In the genomic region with DNA sequence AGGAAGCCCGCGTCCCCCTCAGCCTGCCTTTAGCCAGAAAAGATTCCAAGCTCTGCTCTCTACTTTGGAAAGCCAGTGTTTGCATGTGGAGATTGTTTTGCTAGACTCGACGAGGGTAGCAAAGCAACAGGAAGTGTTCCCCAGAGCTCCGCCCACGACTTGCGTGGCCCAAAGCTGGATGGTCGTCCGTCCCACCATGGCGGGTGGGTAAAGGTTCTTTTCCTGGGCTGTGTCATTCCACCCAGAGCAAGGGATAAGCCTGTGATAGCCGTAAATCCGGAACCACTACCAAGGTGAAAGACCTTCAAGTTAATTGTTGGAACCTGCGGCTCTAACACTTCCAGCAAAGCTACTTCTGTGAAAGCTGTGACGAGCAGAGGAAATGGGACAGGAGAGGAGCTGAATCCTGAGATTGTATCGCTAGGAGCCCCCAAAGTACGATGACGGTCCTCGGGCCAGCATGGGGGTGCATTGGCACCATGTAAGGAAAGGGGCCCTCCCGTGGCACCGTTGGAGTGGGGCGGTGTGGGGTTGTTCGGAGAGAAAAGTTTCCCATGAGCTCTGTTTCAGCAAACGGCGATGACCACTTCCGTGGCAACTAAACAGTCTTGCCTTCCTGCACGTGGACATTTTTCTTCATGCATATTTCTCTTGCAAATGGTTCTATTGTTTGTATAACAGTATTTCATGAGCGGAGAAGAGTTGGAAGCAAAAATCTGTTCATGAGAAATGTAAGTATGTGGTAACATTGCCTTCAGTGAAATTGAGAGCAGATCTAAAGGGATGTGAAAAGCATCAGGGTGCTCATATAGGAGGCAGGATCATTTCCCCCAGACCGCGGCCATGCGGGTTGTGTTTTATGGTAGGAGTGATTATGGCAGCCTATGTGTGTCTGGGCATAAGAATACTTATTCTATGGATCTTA, we compare ENCODE assay signal across 8 cellular contexts. TPM values are rescaled to one million over a fixed set of nuclear protein-coding genes. Genes with fewer than 3 reads are reported as not detected.
DNase-seq lines count a peak whose midpoint lies in the region; ATAC-seq and TF ChIP-seq lines count a peak whose summit lies in the region.

No MANE protein-coding gene starts in this region.

- DNase-seq in AML-193 (lab: John Stamatoyannopoulos, UW): peak; percentile 43 to 53
- DNase-seq in activated T-cell treated with anti-CD3 and anti-CD28 coated beads, Interleukin-2, amount 50 U/mL, for 4 hours: no peak
- DNase-seq in memory B cell (ENCODE audit: low spot score in 2 of 2): peak in 1 of 2 donors; percentile 27
- no peak for DNase-seq in GM10248 (ENCODE audit: extremely low spot score)
- DNase-seq in islet precursor cell: no peak
- no peak for DNase-seq in pons (ENCODE audit: low spot score)

- H3K27me3 Mint-ChIP-seq in activated T-cell treated with anti-CD3 and anti-CD28 coated beads, Interleukin-2, amount 50 U/mL, for 4 hours (ENCODE audit: low read depth): no peaks in the 10 kb centered on the region
- no peaks in the 10 kb centered on the region for H3K27me3 Mint-ChIP-seq in memory B cell

- CTCF ChIA-PET in GM10248 (lab: Yijun Ruan, JAX): interaction anchor here (0.7 to 2.2 kb wide), 5 partner anchors 13 to 89 kb away, joined by 3 to 16 read pairs (median 4); no protein-coding TSS in a partner anchor

- ATAC-seq in HG03135 (IDR thresholded peaks at IDR 0.05; ENCODE audit: unreplicated experiment) (peak; percentile 4), memory B cell (ENCODE audit: low read depth) (peak; percentile 13), HG02938 (IDR thresholded peaks at IDR 0.05; ENCODE audit: unreplicated experiment) (no peak)
- peak; percentile 27 to 47 for ATAC-seq in activated T-cell treated with anti-CD3 and anti-CD28 coated beads, Interleukin-2, amount 50 U/mL, for 4 hours

- H3K4me1 Mint-ChIP-seq in activated T-cell treated with anti-CD3 and anti-CD28 coated beads, Interleukin-2, amount 50 U/mL, for 4 hours (ENCODE audit: low read depth): peaks cover 73% of the 10 kb centered on the region
- H3K4me1 Mint-ChIP-seq in memory B cell: peaks cover 52% of the 10 kb centered on the region

- H3K27ac Mint-ChIP-seq in memory B cell: peak overlapping the region; percentile 77

- POLR2A ChIA-PET in GM10248 (lab: Yijun Ruan, JAX): interaction anchor here (0.6 to 1.2 kb wide), 2 partner anchors 10 to 1228 kb away, joined by 3 to 5 read pairs; no protein-coding TSS in a partner anchor

- H3K4me3 Mint-ChIP-seq in activated T-cell treated with anti-CD3 and anti-CD28 coated beads, Interleukin-2, amount 50 U/mL, for 4 hours: peak overlapping the region; percentile 74
- peak overlapping the region; percentile 79 for H3K4me3 Mint-ChIP-seq in memory B cell

- no peak for TF ChIP-seq CTCF in GM10248 (IDR thresholded peaks at IDR 0.05; ENCODE audit: control extremely low read depth, extremely low read depth, low read depth, missing control alignments)

- H3K36me3 Mint-ChIP-seq in activated T-cell treated with anti-CD3 and anti-CD28 coated beads, Interleukin-2, amount 50 U/mL, for 4 hours (ENCODE audit: insufficient read depth): peaks cover 33% of the 10 kb centered on the region
- H3K36me3 Mint-ChIP-seq in memory B cell: peaks cover 13% of the 10 kb centered on the region

- H3K9me3 Mint-ChIP-seq in activated T-cell treated with anti-CD3 and anti-CD28 coated beads, Interleukin-2, amount 50 U/mL, for 4 hours: no peaks in the 10 kb centered on the region
- no peaks in the 10 kb centered on the region for H3K9me3 Mint-ChIP-seq in memory B cell

RNA-seq across cellular contexts. Expression of a gene that starts 8.3 kb away (rescaled TPM):
- 1 to 10 TPM; 6.1 to 7.6 (median 7.4) TPM for total RNA-seq in activated T-cell treated with anti-CD3 and anti-CD28 coated beads, Interleukin-2, amount 50 U/mL, for 4 hours

RNA-seq across cellular contexts. Expression of a gene that starts 53.6 kb away (rescaled TPM):
- not detected for total RNA-seq in activated T-cell treated with anti-CD3 and anti-CD28 coated beads, Interleukin-2, amount 50 U/mL, for 4 hours

RNA-seq across cellular contexts. Expression of a gene that starts 55.9 kb away (rescaled TPM):
- total RNA-seq in activated T-cell treated with anti-CD3 and anti-CD28 coated beads, Interleukin-2, amount 50 U/mL, for 4 hours: 10 to 100 TPM; 13.8 to 33.8 (median 22.7) TPM

Comparison
In these comparisons a context has a peak if more than half of its experiments do, and no peak if none do; other contexts are left out.
1. DNase-seq: peak in AML-193 (2 of 2); none in activated T-cell treated with anti-CD3 and anti-CD28 coated beads, Interleukin-2, amount 50 U/mL, for 4 hours (single experiment), GM10248 (single experiment), islet precursor cell (single experiment) and pons (single experiment).